In the genomic region with DNA sequence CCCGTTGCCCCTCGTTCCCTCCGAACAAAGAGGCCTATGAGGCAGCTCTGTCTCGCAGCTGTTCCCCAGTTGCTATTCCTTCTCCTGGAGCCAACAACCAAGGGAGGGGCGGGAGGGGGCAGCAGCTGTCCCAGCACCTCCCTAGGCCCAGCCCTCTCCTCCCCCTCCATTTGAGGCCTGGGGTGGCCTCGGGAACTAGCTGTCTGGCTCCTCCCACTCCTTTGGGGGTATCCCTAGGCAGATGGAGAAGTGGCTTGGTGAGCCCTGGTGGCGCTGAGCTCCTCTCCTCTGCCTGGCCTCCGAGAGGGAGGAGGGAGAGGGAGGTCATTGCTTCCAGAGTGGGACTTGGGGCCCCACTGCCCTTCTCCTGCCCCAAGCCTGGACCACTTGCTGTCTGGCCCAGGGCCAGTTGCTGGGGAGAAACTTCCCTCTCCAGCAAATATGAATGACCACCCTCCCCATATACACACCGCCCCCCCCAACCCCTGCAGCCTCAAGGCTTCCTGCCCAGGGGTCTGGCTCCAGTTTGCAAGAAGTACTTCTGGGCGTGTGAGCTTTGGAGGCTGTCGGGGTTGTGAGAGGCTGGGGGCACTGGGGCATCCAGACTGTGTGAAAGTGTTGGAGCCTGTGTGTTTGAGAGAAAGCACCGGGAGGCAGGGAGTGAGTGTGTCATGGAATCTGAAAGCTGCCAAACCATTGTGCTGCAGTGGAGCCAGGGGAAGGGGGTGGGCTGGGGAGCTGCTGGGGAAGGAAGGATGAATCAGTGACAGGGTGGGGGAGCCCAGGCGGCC, we compare ENCODE assay signal across 9 cellular contexts. TPM values are rescaled to one million over a fixed set of nuclear protein-coding genes. Genes with fewer than 3 reads are reported as not detected.
DNase-seq lines count a peak whose midpoint lies in the region; ATAC-seq and TF ChIP-seq lines count a peak whose summit lies in the region.
"Had no signal": no experiment of that assay in that cellular context is flagged by ENCODE, and none has a peak within 500 bp of the region (broad histone marks: within the 10 kb centered on the region; RNA-seq: fewer than 3 reads in every experiment).

No MANE protein-coding gene starts in this region.

- H3K27me3 ChIP-seq in HUES48 (ENCODE audit: control insufficient read depth, insufficient read depth, low read length) (peaks cover 29% of the 10 kb centered on the region), spleen (replicated peaks in 1 of 7) (peaks cover 4 to 56% (median 46%) of the 10 kb centered on the region in 7 donors)

- DNase-seq in anterior cingulate cortex (lab: John Stamatoyannopoulos, UW) (peak in 54 of 58 donors; percentile 22 to 91 (median 64)), spleen (peak; percentile 66), LoVo (ENCODE audit: low spot score) (no peak)

- no peak for TF ChIP-seq CTCF in spleen (IDR thresholded peaks at IDR 0.05 in 8 of 11, conservative IDR thresholded peaks at IDR 0.05 in 3 of 11)

- no peak for TF ChIP-seq POLR2A in spleen (IDR thresholded peaks at IDR 0.05)

- H3K4me1 ChIP-seq in HUES48 (ENCODE audit: control insufficient read depth, insufficient read depth, low read length) (peaks cover 27% of the 10 kb centered on the region), spleen (peaks cover 16 to 40% (median 29%) of the 10 kb centered on the region in 6 donors)

- no peak overlapping the region; the same call in 1 of the 2 replicates for H3K9ac ChIP-seq in HUES48 (ENCODE audit: low read depth, low read length)

- H3K4me3 ChIP-seq in HUES48 (ENCODE audit: low read depth, low read length) (peak overlapping the region; percentile 55), iPS-18c (ENCODE audit: insufficient read depth, low read depth, low read length) (peak overlapping the region; percentile 53), spleen (no peak overlapping the region)

- H3K9me3 ChIP-seq in HUES48 (ENCODE audit: control insufficient read depth, insufficient read depth, low read length) (no peaks in the 10 kb centered on the region), iPS-18c (ENCODE audit: control insufficient read depth, insufficient read depth, low read length) (no peaks in the 10 kb centered on the region), spleen (no peaks in the 10 kb centered on the region)

- H3K27ac ChIP-seq in HUES48 (ENCODE audit: low read depth, low read length) (peak overlapping the region; percentile 83), spleen (no peak overlapping the region)

- intact Hi-C loops in spleen (cut with DNase I; ENCODE audit: low total_unique reads), result no loop called here

- peaks cover 3% of the 10 kb centered on the region; the same call in 1 of the 2 replicates for H3K36me3 ChIP-seq in HUES48 (ENCODE audit: control insufficient read depth, insufficient read depth, low read length)
- H3K36me3 ChIP-seq in spleen, result no peaks in the 10 kb centered on the region

- whole genome bisulfite sequencing in spleen, 5 donors, result 22 to 33% (median 27%) methylated on average over 12 to 13 of the region's 13 CpGs

- no peak for ATAC-seq in HG03432 (IDR thresholded peaks at IDR 0.05; ENCODE audit: unreplicated experiment)
- ATAC-seq in HG03571 (IDR thresholded peaks at IDR 0.05; ENCODE audit: unreplicated experiment), result no peak
- no peak for ATAC-seq in HG03280 (IDR thresholded peaks at IDR 0.05; ENCODE audit: unreplicated experiment)

RNA-seq across cellular contexts. Expression of a gene that starts 3.1 kb away (rescaled TPM):
- 1 to 10 TPM in 2 of 7 donors, under 1 TPM in 5; 0.21 to 1.8 (median 0.42) TPM for total RNA-seq in spleen
- polyA plus RNA-seq in spleen, result 1 to 10 TPM in 1 of 3 donors, under 1 TPM in 2; 0.42 to 1.7 (median 0.93) TPM

RNA-seq across cellular contexts. Expression of a gene that starts 29.3 kb away (rescaled TPM):
- 10 to 100 TPM; 78.3 to 95.5 (median 84.5) TPM for total RNA-seq in spleen
- polyA plus RNA-seq in spleen, result 100 to 1,000 TPM; 205 to 285 (median 262) TPM

RNA-seq across cellular contexts. Expression of a gene that starts 41.6 kb away (rescaled TPM):
- 1 to 10 TPM; 4.0 to 9.8 (median 5.5) TPM for total RNA-seq in spleen
- 1 to 10 TPM in 2 of 3 donors, under 1 TPM in 1; 0.77 to 2.2 (median 1.7) TPM for polyA plus RNA-seq in spleen

RNA-seq across cellular contexts. Expression of a gene that starts 57.7 kb away (rescaled TPM):
- total RNA-seq in spleen, result not detected
- polyA plus RNA-seq in spleen, result not detected
- total RNA-seq: NCI-H460 had no signal

Comparison
In these comparisons a context has a peak if more than half of its experiments do, and no peak if none do; other contexts are left out.
1. H3K4me3 ChIP-seq: peak in HUES48 (single experiment) and iPS-18c (single experiment); none in spleen (0 of 8).